ENCODE assay signal across 8 cellular contexts in the genomic region with DNA sequence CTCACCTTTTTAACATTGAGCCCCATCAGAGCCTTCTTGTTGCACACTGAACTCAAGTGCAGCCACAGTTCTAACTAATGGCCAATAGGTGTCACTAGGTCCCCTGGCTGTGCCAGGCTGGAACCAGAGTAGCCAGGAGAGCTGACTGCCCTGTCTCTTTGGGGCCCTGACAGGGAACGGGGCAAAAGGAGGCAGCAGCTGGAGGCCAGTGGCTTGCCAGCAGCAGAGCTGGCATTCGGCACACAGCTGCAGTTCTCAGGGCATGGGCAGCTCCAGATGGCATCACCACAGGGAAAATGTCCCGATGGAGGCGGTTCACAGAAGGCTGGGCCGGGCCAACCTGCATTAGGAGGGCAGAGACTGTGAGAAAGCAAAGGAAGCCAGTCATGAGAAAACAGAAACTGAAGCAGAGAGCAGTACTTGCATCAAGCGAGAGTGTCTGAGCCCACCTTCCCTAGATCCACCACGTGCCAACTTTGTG.
A peak's percentile ranks its signal among the peaks of the same experiment; 100 is the strongest.
DNase-seq lines count a peak whose midpoint lies in the region; ATAC-seq and TF ChIP-seq lines count a peak whose summit lies in the region.

No MANE protein-coding gene starts in this region.

- H3K27ac Mint-ChIP-seq in neural crest cell (ENCODE audit: unreplicated experiment), result no peak overlapping the region

- H3K36me3 ChIP-seq in GM06990 (ENCODE audit: control insufficient read depth, insufficient read depth, low read length), result no peaks in the 10 kb centered on the region

- TF ChIP-seq CTCF in GM06990 (IDR thresholded peaks at IDR 0.05; ENCODE audit: insufficient read depth, low read length, poor library complexity, severe bottlenecking), result peak; percentile 84
- peak; percentile 62 for TF ChIP-seq CTCF in neural crest cell (conservative IDR thresholded peaks at IDR 0.05)

- ATAC-seq in HG02678 (IDR thresholded peaks at IDR 0.05; ENCODE audit: unreplicated experiment) (peak; percentile 75), HG02884 (IDR thresholded peaks at IDR 0.05; ENCODE audit: unreplicated experiment) (no peak)

- H3K36me3 Mint-ChIP-seq in neural crest cell (ENCODE audit: low read depth), result no peaks in the 10 kb centered on the region

- DNase-seq in 8988T (peak; percentile 51), GM06990 (ENCODE audit: extremely low read depth, insufficient read length) (peak; percentile 46), NOMO-1 treated with DMSO at 0.1 percent for 48 hours (lab: John Stamatoyannopoulos, UW; ENCODE audit: unreplicated experiment) (peak; percentile 19), dermis blood vessel endothelial cell (peak; percentile 66), neural crest cell (ENCODE audit: low read depth, low spot score) (no peak), DMS79 treated with DMSO at 0.1 percent for 48 hours (lab: John Stamatoyannopoulos, UW) (no peak)

- H3K4me3 Mint-ChIP-seq in neural crest cell, result no peak overlapping the region

- no peaks in the 10 kb centered on the region for H3K4me1 Mint-ChIP-seq in neural crest cell

- H3K27me3 Mint-ChIP-seq in neural crest cell (ENCODE audit: low read depth), result peaks cover 5% of the 10 kb centered on the region

- no peaks in the 10 kb centered on the region for H3K27me3 ChIP-seq in GM06990 (replicated peaks; ENCODE audit: control insufficient read depth, insufficient read depth, low read length)

- no peak overlapping the region for H3K4me3 ChIP-seq in GM06990 (replicated peaks; ENCODE audit: low read depth, low read length)

- no peaks in the 10 kb centered on the region for H3K9me3 Mint-ChIP-seq in neural crest cell

Comparison
In these comparisons a context has a peak if more than half of its experiments do, and no peak if none do; other contexts are left out.
1. DNase-seq: peak in 8988T (single experiment), GM06990 (single experiment), NOMO-1 treated with DMSO at 0.1 percent for 48 hours (single experiment) and dermis blood vessel endothelial cell (single experiment); none in neural crest cell (single experiment) and DMS79 treated with DMSO at 0.1 percent for 48 hours (single experiment).